2 cellular contexts compared by ENCODE assay signal in the genomic region with DNA sequence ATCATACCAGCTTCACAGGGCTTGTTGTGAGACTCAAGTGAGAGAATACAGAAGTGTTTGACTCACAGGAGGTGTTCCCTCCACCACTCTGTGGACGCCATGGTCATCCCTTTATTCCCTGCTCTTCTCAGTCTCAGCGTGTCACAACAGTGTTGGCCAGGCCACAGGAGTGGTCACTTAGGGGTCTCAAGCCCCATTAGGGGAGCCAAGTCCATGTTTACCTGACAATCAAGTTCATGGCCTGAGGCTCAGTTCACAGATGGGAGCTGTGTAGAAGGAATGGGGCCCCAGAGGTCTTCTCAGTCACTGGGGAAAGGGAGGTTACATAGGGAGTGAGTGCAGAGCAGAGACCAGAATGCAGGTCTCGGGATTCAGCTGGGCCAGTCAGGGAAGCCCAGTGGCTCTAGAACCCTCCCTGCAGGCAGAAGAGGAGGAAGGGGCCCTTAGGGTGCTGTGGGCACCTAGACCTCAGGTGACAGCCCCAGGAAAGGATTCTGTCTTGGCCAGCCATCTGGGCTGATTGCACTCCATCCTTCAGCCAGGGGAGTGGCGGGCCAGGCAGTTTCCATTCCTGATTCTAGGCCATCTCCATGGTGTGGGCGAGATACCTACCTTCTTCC.
TF ChIP-seq lines count a peak whose summit lies in the region.

No MANE protein-coding gene starts in this region.

TF ChIP-seq in SK-N-SH, 30 proteins besides CTCF, POLR2A, EP300 and RAD21:
- no peak for TF ChIP-seq JUND (IDR thresholded peaks at IDR 0.05)
- TF ChIP-seq RFX5 (IDR thresholded peaks at IDR 0.05; ENCODE audit: low read length), result no peak
- TF ChIP-seq TCF12 (IDR thresholded peaks at IDR 0.05), result no peak
- no peak for TF ChIP-seq RCOR1 (IDR thresholded peaks at IDR 0.05; ENCODE audit: low read length)
- no peak for TF ChIP-seq NFIC (IDR thresholded peaks at IDR 0.05; ENCODE audit: borderline replicate concordance)
- TF ChIP-seq SIN3A (IDR thresholded peaks at IDR 0.05; ENCODE audit: borderline replicate concordance, low read depth, low read length), result no peak
- no peak for TF ChIP-seq GATA2 (CRISPR knock-in tag; IDR thresholded peaks at IDR 0.05)
- TF ChIP-seq, protein P1, sequence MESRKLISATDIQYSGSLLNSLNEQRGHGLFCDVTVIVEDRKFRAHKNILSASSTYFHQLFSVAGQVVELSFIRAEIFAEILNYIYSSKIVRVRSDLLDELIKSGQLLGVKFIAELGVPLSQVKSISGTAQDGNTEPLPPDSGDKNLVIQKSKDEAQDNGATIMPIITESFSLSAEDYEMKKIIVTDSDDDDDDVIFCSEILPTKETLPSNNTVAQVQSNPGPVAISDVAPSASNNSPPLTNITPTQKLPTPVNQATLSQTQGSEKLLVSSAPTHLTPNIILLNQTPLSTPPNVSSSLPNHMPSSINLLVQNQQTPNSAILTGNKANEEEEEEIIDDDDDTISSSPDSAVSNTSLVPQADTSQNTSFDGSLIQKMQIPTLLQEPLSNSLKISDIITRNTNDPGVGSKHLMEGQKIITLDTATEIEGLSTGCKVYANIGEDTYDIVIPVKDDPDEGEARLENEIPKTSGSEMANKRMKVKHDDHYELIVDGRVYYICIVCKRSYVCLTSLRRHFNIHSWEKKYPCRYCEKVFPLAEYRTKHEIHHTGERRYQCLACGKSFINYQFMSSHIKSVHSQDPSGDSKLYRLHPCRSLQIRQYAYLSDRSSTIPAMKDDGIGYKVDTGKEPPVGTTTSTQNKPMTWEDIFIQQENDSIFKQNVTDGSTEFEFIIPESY (IDR thresholded peaks at IDR 0.05; ENCODE audit: borderline replicate concordance, low read depth), result no peak
- TF ChIP-seq YY1 (IDR thresholded peaks at IDR 0.05; ENCODE audit: low read depth), result no peak
- TF ChIP-seq EZH2phosphoT487 (IDR thresholded peaks at IDR 0.05; ENCODE audit: borderline replicate concordance, low read depth), result no peak
- TF ChIP-seq FOXJ3 (CRISPR knock-in tag; IDR thresholded peaks at IDR 0.05), result no peak
- TF ChIP-seq, protein P2, sequence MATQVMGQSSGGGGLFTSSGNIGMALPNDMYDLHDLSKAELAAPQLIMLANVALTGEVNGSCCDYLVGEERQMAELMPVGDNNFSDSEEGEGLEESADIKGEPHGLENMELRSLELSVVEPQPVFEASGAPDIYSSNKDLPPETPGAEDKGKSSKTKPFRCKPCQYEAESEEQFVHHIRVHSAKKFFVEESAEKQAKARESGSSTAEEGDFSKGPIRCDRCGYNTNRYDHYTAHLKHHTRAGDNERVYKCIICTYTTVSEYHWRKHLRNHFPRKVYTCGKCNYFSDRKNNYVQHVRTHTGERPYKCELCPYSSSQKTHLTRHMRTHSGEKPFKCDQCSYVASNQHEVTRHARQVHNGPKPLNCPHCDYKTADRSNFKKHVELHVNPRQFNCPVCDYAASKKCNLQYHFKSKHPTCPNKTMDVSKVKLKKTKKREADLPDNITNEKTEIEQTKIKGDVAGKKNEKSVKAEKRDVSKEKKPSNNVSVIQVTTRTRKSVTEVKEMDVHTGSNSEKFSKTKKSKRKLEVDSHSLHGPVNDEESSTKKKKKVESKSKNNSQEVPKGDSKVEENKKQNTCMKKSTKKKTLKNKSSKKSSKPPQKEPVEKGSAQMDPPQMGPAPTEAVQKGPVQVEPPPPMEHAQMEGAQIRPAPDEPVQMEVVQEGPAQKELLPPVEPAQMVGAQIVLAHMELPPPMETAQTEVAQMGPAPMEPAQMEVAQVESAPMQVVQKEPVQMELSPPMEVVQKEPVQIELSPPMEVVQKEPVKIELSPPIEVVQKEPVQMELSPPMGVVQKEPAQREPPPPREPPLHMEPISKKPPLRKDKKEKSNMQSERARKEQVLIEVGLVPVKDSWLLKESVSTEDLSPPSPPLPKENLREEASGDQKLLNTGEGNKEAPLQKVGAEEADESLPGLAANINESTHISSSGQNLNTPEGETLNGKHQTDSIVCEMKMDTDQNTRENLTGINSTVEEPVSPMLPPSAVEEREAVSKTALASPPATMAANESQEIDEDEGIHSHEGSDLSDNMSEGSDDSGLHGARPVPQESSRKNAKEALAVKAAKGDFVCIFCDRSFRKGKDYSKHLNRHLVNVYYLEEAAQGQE (IDR thresholded peaks at IDR 0.05; ENCODE audit: low read depth, low read length), result no peak
- no peak for TF ChIP-seq SMC3 (IDR thresholded peaks at IDR 0.05; ENCODE audit: low read depth, low read length)
- TF ChIP-seq POLR2AphosphoS5 (IDR thresholded peaks at IDR 0.05; ENCODE audit: low read depth, low read length), result no peak
- TF ChIP-seq, protein P3, sequence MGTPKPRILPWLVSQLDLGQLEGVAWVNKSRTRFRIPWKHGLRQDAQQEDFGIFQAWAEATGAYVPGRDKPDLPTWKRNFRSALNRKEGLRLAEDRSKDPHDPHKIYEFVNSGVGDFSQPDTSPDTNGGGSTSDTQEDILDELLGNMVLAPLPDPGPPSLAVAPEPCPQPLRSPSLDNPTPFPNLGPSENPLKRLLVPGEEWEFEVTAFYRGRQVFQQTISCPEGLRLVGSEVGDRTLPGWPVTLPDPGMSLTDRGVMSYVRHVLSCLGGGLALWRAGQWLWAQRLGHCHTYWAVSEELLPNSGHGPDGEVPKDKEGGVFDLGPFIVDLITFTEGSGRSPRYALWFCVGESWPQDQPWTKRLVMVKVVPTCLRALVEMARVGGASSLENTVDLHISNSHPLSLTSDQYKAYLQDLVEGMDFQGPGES (IDR thresholded peaks at IDR 0.05; ENCODE audit: low read depth, low read length), result no peak
- no peak for TF ChIP-seq NRF1 (IDR thresholded peaks at IDR 0.05; ENCODE audit: low read depth, low read length)
- no peak for TF ChIP-seq FOSL2 (IDR thresholded peaks at IDR 0.05; ENCODE audit: borderline replicate concordance, low read depth)
- no peak for TF ChIP-seq TEAD4 (IDR thresholded peaks at IDR 0.05; ENCODE audit: borderline replicate concordance, insufficient read depth)
- TF ChIP-seq, protein P4, sequence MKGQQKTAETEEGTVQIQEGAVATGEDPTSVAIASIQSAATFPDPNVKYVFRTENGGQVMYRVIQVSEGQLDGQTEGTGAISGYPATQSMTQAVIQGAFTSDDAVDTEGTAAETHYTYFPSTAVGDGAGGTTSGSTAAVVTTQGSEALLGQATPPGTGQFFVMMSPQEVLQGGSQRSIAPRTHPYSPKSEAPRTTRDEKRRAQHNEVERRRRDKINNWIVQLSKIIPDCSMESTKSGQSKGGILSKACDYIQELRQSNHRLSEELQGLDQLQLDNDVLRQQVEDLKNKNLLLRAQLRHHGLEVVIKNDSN (IDR thresholded peaks at IDR 0.05; ENCODE audit: borderline replicate concordance, low read depth), result no peak
- no peak for TF ChIP-seq ELF1 (IDR thresholded peaks at IDR 0.05)
TF ChIP-seq in SK-N-SH: peak in this region for 0.

TF ChIP-seq in SK-N-SH treated with all-trans-retinoic acid at 6 μM for 48 hours, 23 proteins besides CTCF, POLR2A, EP300 and RAD21:
- no peak for TF ChIP-seq PPARA (CRISPR knock-in tag; IDR thresholded peaks at IDR 0.05; ENCODE audit: borderline replicate concordance)
- TF ChIP-seq ARNTL (CRISPR knock-in tag; IDR thresholded peaks at IDR 0.05; ENCODE audit: borderline replicate concordance, low read depth), result no peak
- no peak for TF ChIP-seq ZC3H10 (CRISPR knock-in tag; IDR thresholded peaks at IDR 0.05)
- TF ChIP-seq POU6F1 (CRISPR knock-in tag; IDR thresholded peaks at IDR 0.05; ENCODE audit: borderline replicate concordance, low read depth), result no peak
- TF ChIP-seq ESRRG (CRISPR knock-in tag; IDR thresholded peaks at IDR 0.05), result no peak
- no peak for TF ChIP-seq RARB (CRISPR knock-in tag; IDR thresholded peaks at IDR 0.05)
